1 cellular context compared by ENCODE assay signal in the genomic region with DNA sequence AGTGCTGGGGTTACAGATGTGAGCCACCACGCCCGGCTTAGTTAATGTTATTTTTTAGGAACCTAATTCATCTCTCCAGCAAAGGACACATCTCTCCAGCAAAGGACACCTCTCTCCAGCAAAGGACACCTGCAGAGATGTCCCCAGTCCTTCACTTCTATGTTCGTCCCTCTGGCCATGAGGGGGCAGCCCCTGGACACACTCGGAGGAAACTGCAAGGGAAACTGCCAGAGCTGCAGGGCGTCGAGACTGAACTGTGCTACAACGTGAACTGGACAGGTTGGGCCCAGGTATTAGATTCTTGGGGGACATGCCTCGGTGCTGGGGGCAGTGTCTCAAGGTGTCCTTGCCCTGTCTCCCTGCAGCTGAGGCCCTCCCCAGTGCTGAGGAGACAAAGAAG.
TF ChIP-seq lines count a peak whose summit lies in the region.

No MANE protein-coding gene starts in this region.

TF ChIP-seq in endothelial cell of umbilical vein, 7 proteins besides CTCF, POLR2A, EP300 and RAD21:
- no peak for TF ChIP-seq MYC (IDR thresholded peaks at IDR 0.05; ENCODE audit: low read depth, low read length)
- TF ChIP-seq JUN (IDR thresholded peaks at IDR 0.05; ENCODE audit: borderline replicate concordance, insufficient read depth, insufficient read length, low read depth): no peak
- TF ChIP-seq POLR2AphosphoS5 (IDR thresholded peaks at IDR 0.05; ENCODE audit: insufficient read depth, low read depth, low read length): no peak
- TF ChIP-seq GATA2 (IDR thresholded peaks at IDR 0.05; ENCODE audit: insufficient read depth, insufficient read length, low read depth, low read length): no peak
- TF ChIP-seq, protein P1, sequence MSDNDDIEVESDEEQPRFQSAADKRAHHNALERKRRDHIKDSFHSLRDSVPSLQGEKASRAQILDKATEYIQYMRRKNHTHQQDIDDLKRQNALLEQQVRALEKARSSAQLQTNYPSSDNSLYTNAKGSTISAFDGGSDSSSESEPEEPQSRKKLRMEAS (IDR thresholded peaks at IDR 0.05; ENCODE audit: insufficient read depth, insufficient read length): no peak
